12 cellular contexts compared by ENCODE assay signal in genomic region chr5:115623632-115624031, GRCh38. TPM values are rescaled to one million over a fixed set of nuclear protein-coding genes. Genes with fewer than 3 reads are reported as not detected.
DNase-seq lines count a peak whose midpoint lies in the region; ATAC-seq and TF ChIP-seq lines count a peak whose summit lies in the region.
"Had no signal": no experiment of that assay in that cellular context is flagged by ENCODE, and none has a peak within 500 bp of the region (broad histone marks: within the 10 kb centered on the region; RNA-seq: fewer than 3 reads in every experiment).

No MANE protein-coding gene starts in this region.

- H3K36me3 ChIP-seq in SK-N-MC (ENCODE audit: insufficient read depth, low read length) (peaks cover 25% of the 10 kb centered on the region), skeletal muscle satellite cell (ENCODE audit: insufficient read depth, low read length) (peaks cover 19% of the 10 kb centered on the region)

- H3K4me1 ChIP-seq in skeletal muscle satellite cell (ENCODE audit: control insufficient read depth, insufficient read depth, low read length): peaks cover 29% of the 10 kb centered on the region

- H3K9me3 ChIP-seq in SK-N-MC (ENCODE audit: low read depth, low read length) (no peaks in the 10 kb centered on the region), skeletal muscle satellite cell (replicated peaks; ENCODE audit: low read length) (no peaks in the 10 kb centered on the region)

- TF ChIP-seq CTCF in GM12865 (IDR thresholded peaks at IDR 0.05; ENCODE audit: insufficient read depth, low read depth, low read length, missing control alignments) (no peak), foreskin fibroblast (IDR thresholded peaks at IDR 0.05; ENCODE audit: low read depth, low read length) (no peak)

- H3K4me3 ChIP-seq in GM12865 (ENCODE audit: low read depth, low read length) (peak overlapping the region; percentile 94), SK-N-MC (0 out of 2 replicates have a peak overlapping the region, but pooled peaks have one; percentile 17), foreskin fibroblast (ENCODE audit: low read depth in 1 of 2, low read length in 2 of 2) (peak overlapping the region; percentile 87 to 90), skeletal muscle satellite cell (ENCODE audit: low read length) (peak overlapping the region; percentile 86)

- no peaks in the 10 kb centered on the region for H3K27me3 ChIP-seq in skeletal muscle satellite cell (ENCODE audit: control insufficient read depth, insufficient read depth, low read length)

- H3K9ac ChIP-seq in SK-N-MC (ENCODE audit: insufficient read length) (peak overlapping the region; percentile 87), skeletal muscle satellite cell (ENCODE audit: low read depth, low read length) (peak overlapping the region; percentile 97)

- no peak for ATAC-seq in GM21447 (IDR thresholded peaks at IDR 0.05; ENCODE audit: unreplicated experiment)

- no peak overlapping the region for H3K27ac ChIP-seq in SK-N-MC

- H3K4me2 ChIP-seq in skeletal muscle satellite cell (ENCODE audit: low read length): peak overlapping the region; percentile 86

- DNase-seq in GM12865 (ENCODE audit: low read depth) (no peak), SK-N-MC (ENCODE audit: low read depth, low spot score) (no peak), foreskin fibroblast (no peak), NCI-H2029 (lab: John Stamatoyannopoulos, UW) (no peak), T-helper 9 cell (no peak), NCI-H1092 (lab: John Stamatoyannopoulos, UW) (no peak)
- DNase-seq: activated gamma-delta T cell, cortex of kidney, NCI-H1436, occipital lobe had no signal

RNA-seq across cellular contexts. Expression of gene TMED7, which starts 2.2 kb away (rescaled TPM):
- total RNA-seq in skeletal muscle satellite cell (2012; rRNA removed): 135 and 149 TPM in 2 replicates

RNA-seq across cellular contexts. Expression of gene TICAM2, which starts 21.4 kb away (rescaled TPM):
- 4.8 and 7.4 TPM in 2 replicates for total RNA-seq in skeletal muscle satellite cell (2012; rRNA removed)

Comparison
In these comparisons a context has a peak if more than half of its experiments do, and no peak if none do; other contexts are left out.
1. H3K4me3 ChIP-seq: peak in every context shown above with its lines; median percentile 94 in GM12865; 88 in foreskin fibroblast; 86 in skeletal muscle satellite cell; 17 in SK-N-MC.